In the genomic region with DNA sequence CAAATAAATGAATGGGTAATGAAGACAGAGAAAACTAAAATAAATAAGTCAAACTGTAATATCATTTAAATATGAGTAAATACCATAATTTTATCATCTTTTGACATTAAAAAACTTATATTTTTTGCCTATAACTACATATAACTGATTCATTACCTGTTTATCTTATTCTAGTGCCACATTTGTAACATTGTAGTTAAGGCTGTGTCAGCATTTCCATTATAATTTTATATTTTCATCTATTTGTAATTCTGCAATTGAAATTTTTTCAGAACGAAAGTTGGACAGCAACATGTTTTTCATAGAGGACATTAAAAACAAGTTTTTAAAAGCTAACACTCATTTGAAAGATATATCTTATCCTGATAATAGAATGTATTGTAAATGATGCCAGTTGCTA, we compare ENCODE assay signal across 8 cellular contexts.
"Had no signal": no experiment of that assay in that cellular context is flagged by ENCODE, and none has a peak within 500 bp of the region (broad histone marks: within the 10 kb centered on the region; RNA-seq: fewer than 3 reads in every experiment).

No MANE protein-coding gene starts in this region.

- ATAC-seq: GM23338 had no signal

- DNase-seq: H9, HCEC 1CT, KBM-7 had no signal

- H3K4me2 ChIP-seq: GM23338, KMS-11 had no signal

- H3K9ac ChIP-seq: KMS-11 had no signal

- H3K4me3 ChIP-seq: GM23338 had no signal

- H2AFZ ChIP-seq: GM23338 had no signal

- H3K27ac ChIP-seq: KMS-11 had no signal

- H3K4me1 Mint-ChIP-seq: GM23338, H9 had no signal

- FAIRE-seq: H1, H54, HTR-8/SVneo had no signal

- H3K27ac Mint-ChIP-seq: GM23338, H9 had no signal

- H3K4me3 Mint-ChIP-seq: GM23338, H9 had no signal
